26 cellular contexts compared by ENCODE assay signal in genomic region chr9:133982971-133983720, GRCh38. TPM values are rescaled to one million over a fixed set of nuclear protein-coding genes. Genes with fewer than 3 reads are reported as not detected.
A peak's percentile ranks its signal among the peaks of the same experiment; 100 is the strongest.
DNase-seq lines count a peak whose midpoint lies in the region; ATAC-seq and TF ChIP-seq lines count a peak whose summit lies in the region.
"Had no signal": no experiment of that assay in that cellular context is flagged by ENCODE, and none has a peak within 500 bp of the region (broad histone marks: within the 10 kb centered on the region; RNA-seq: fewer than 3 reads in every experiment).

No MANE protein-coding gene starts in this region.

- TF ChIP-seq CTCF in WTC11 (IDR thresholded peaks at IDR 0.05): no peak
- no peak for TF ChIP-seq CTCF in progenitor cell of endocrine pancreas (IDR thresholded peaks at IDR 0.05; ENCODE audit: unreplicated experiment)

- CTCF ChIA-PET in WTC11 (lab: Charles Lee): no interaction called here
- CTCF ChIA-PET in CD4-positive, alpha-beta memory T cell (lab: Charles Lee; ENCODE audit: partially characterized antibody): no interaction called here

- H3K36me3 ChIP-seq in HUES6 (ENCODE audit: control insufficient read depth, insufficient read depth, low read length): no peaks in the 10 kb centered on the region
- H3K36me3 ChIP-seq in CD4-positive, alpha-beta memory T cell (ENCODE audit: insufficient read depth, low read length): no peaks in the 10 kb centered on the region
- H3K36me3 ChIP-seq: brain microvascular endothelial cell, esophagus squamous epithelium, MG63, ovary, tibial nerve had no signal

- H3K4me1 ChIP-seq in HUES6 (ENCODE audit: control insufficient read depth, insufficient read depth, low read length): peaks cover 44% of the 10 kb centered on the region
- H3K4me1 ChIP-seq in CD4-positive, alpha-beta memory T cell (ENCODE audit: insufficient read depth, low read length): no peaks in the 10 kb centered on the region

- intact Hi-C loops in CD4-positive, alpha-beta memory T cell (cut with micrococcal nuclease): no loop called here

- no peak overlapping the region for H3K4me3 ChIP-seq in HUES6 (ENCODE audit: low read depth, low read length)
- no peak overlapping the region for H3K4me3 ChIP-seq in CD4-positive, alpha-beta memory T cell (ENCODE audit: low read length in 2 of 2)
- H3K4me3 ChIP-seq: esophagus squamous epithelium, K562, MG63, ovary, tibial nerve had no signal

- H3K4me3 Mint-ChIP-seq in WTC11: no peak overlapping the region
- no peak overlapping the region for H3K4me3 Mint-ChIP-seq in memory B cell
- no peak overlapping the region for H3K4me3 Mint-ChIP-seq in progenitor cell of endocrine pancreas (ENCODE audit: low read depth)
- H3K4me3 Mint-ChIP-seq in CD4-positive, alpha-beta memory T cell: no peak overlapping the region
- H3K4me3 Mint-ChIP-seq: activated CD8-positive, alpha-beta T cell treated with anti-CD3 and anti-CD28 coated beads, Interleukin-2, amount 10 ng/mL, durations not matched to agents 7 days and 5 days; CD8-positive, alpha-beta T cell had no signal

- POLR2A ChIA-PET in WTC11 (lab: Charles Lee): interaction anchor here (0.7 kb wide), 1 partner anchor 162 kb away, joined by 5 read pairs; no protein-coding TSS in a partner anchor
- POLR2A ChIA-PET in CD4-positive, alpha-beta memory T cell (lab: Charles Lee; ENCODE audit: partially characterized antibody): no interaction called here

- ATAC-seq in WTC11 (no peak), memory B cell (ENCODE audit: low read depth) (no peak), HG02610 (IDR thresholded peaks at IDR 0.05; ENCODE audit: unreplicated experiment) (no peak)
- ATAC-seq: activated CD8-positive, alpha-beta T cell treated with anti-CD3 and anti-CD28 coated beads, Interleukin-2, amount 10 ng/mL, durations not matched to agents 7 days and 5 days; CD8-positive, alpha-beta T cell; K562; sciatic nerve had no signal

- H3K9me3 Mint-ChIP-seq in WTC11 (no peaks in the 10 kb centered on the region), memory B cell (no peaks in the 10 kb centered on the region), progenitor cell of endocrine pancreas (ENCODE audit: low read depth) (no peaks in the 10 kb centered on the region)
- peaks cover 0 to 1% (median 0%) of the 10 kb centered on the region in 8 donors for H3K9me3 Mint-ChIP-seq in CD4-positive, alpha-beta memory T cell
- H3K9me3 Mint-ChIP-seq: CD8-positive, alpha-beta T cell had no signal

- H3K27me3 Mint-ChIP-seq in WTC11 (ENCODE audit: low read depth) (no peaks in the 10 kb centered on the region), memory B cell (no peaks in the 10 kb centered on the region), progenitor cell of endocrine pancreas (no peaks in the 10 kb centered on the region)
- H3K27me3 Mint-ChIP-seq in CD4-positive, alpha-beta memory T cell: peaks cover 0 to 2% of the 10 kb centered on the region in 2 donors

- DNase-seq in WTC11 (ENCODE audit: low spot score): peak; percentile 9
- DNase-seq in memory B cell (ENCODE audit: low spot score in 2 of 2): no peak
- DNase-seq in progenitor cell of endocrine pancreas (ENCODE audit: low spot score, unreplicated experiment): no peak
- no peak for DNase-seq in CD4-positive, alpha-beta memory T cell
- DNase-seq in activated naive CD4-positive, alpha-beta T cell treated with anti-CD3 and anti-CD28 coated beads, Interleukin-2, amount 50 U/mL, for 16 hours: no peak
- DNase-seq in AG20443 (ENCODE audit: low spot score): no peak
- DNase-seq: activated CD4-positive, alpha-beta T cell treated with anti-CD3 and anti-CD28 coated beads for 1 hour; activated CD8-positive, alpha-beta T cell treated with anti-CD3 and anti-CD28 coated beads, Interleukin-2, amount 10 ng/mL, durations not matched to agents 7 days and 5 days; activated gamma-delta T cell; activated T-cell treated with anti-CD3 and anti-CD28 coated beads, Interleukin-2, amount 50 U/mL, for 1 hour; brain microvascular endothelial cell; CD8-positive, alpha-beta T cell; effector memory CD4-positive, alpha-beta T cell; esophagus squamous epithelium; MG63; NCI-H2029 treated with DMSO at 0.1 percent for 48 hours; NCI-H345; NCI-H748 treated with DMSO at 0.1 percent for 48 hours; stimulated activated CD4-positive, alpha-beta T cell treated with anti-CD3 and anti-CD28 coated beads, Interleukin-15, amount 100 ng/mL, for 24 hours; T-helper 1 cell had no signal

- peak overlapping the region; percentile 85 for H3K27ac Mint-ChIP-seq in WTC11
- peak overlapping the region; percentile 63 for H3K27ac Mint-ChIP-seq in memory B cell
- peak overlapping the region; percentile 69 for H3K27ac Mint-ChIP-seq in progenitor cell of endocrine pancreas
- no peak overlapping the region for H3K27ac Mint-ChIP-seq in CD4-positive, alpha-beta memory T cell
- H3K27ac Mint-ChIP-seq: activated CD8-positive, alpha-beta T cell treated with anti-CD3 and anti-CD28 coated beads, Interleukin-2, amount 10 ng/mL, durations not matched to agents 7 days and 5 days; CD8-positive, alpha-beta T cell had no signal

- peak overlapping the region; percentile 13 for H3K9ac ChIP-seq in HUES6 (ENCODE audit: low read length)

- no peaks in the 10 kb centered on the region for H3K9me3 ChIP-seq in HUES6 (ENCODE audit: control insufficient read depth, insufficient read depth, low read depth, low read length)
- no peaks in the 10 kb centered on the region for H3K9me3 ChIP-seq in CD4-positive, alpha-beta memory T cell (ENCODE audit: control insufficient read depth in 1 of 2, low read length in 2 of 2)
- H3K9me3 ChIP-seq: esophagus squamous epithelium, MG63, ovary, tibial nerve had no signal

- H3K4me1 Mint-ChIP-seq in WTC11: peaks cover 24% of the 10 kb centered on the region
- H3K4me1 Mint-ChIP-seq in memory B cell: peaks cover 50% of the 10 kb centered on the region
- peaks cover 44% of the 10 kb centered on the region for H3K4me1 Mint-ChIP-seq in progenitor cell of endocrine pancreas (ENCODE audit: low read depth)
- H3K4me1 Mint-ChIP-seq in CD4-positive, alpha-beta memory T cell: peaks cover 0 to 4% (median 0%) of the 10 kb centered on the region in 4 donors

- H3K36me3 Mint-ChIP-seq in WTC11 (no peaks in the 10 kb centered on the region), memory B cell (peaks cover 3% of the 10 kb centered on the region), progenitor cell of endocrine pancreas (ENCODE audit: insufficient read depth) (no peaks in the 10 kb centered on the region)
- no peaks in the 10 kb centered on the region for H3K36me3 Mint-ChIP-seq in CD4-positive, alpha-beta memory T cell
- H3K36me3 Mint-ChIP-seq: CD8-positive, alpha-beta T cell had no signal

- no peaks in the 10 kb centered on the region for H3K27me3 ChIP-seq in HUES6 (ENCODE audit: control insufficient read depth, insufficient read depth, low read length)
- H3K27me3 ChIP-seq in CD4-positive, alpha-beta memory T cell (ENCODE audit: insufficient read depth, low read length): no peaks in the 10 kb centered on the region
- H3K27me3 ChIP-seq: brain microvascular endothelial cell, esophagus squamous epithelium, MG63, ovary, tibial nerve had no signal

- no peak overlapping the region for H3K27ac ChIP-seq in HUES6 (ENCODE audit: low read depth, low read length)
- no peak overlapping the region for H3K27ac ChIP-seq in CD4-positive, alpha-beta memory T cell (ENCODE audit: low read depth, low read length)
- H3K27ac ChIP-seq: brain microvascular endothelial cell, esophagus squamous epithelium, ovary, tibial nerve had no signal

TF ChIP-seq in WTC11, 78 proteins besides CTCF, POLR2A, EP300 and RAD21:
- TF ChIP-seq SP1 (CRISPR knock-in tag; conservative IDR thresholded peaks at IDR 0.05) (no peak), ZNF263 (CRISPR knock-in tag; IDR thresholded peaks at IDR 0.05; ENCODE audit: low read depth) (no peak), IRF2 (CRISPR knock-in tag; IDR thresholded peaks at IDR 0.05; ENCODE audit: borderline replicate concordance, low read depth) (no peak), MXD4 (CRISPR knock-in tag; IDR thresholded peaks at IDR 0.05; ENCODE audit: borderline replicate concordance) (no peak), ZNF121 (CRISPR knock-in tag; IDR thresholded peaks at IDR 0.05) (no peak), PRDM15 (CRISPR knock-in tag; IDR thresholded peaks at IDR 0.05) (no peak), ELF4 (CRISPR knock-in tag; IDR thresholded peaks at IDR 0.05; ENCODE audit: low read depth) (no peak)

RNA-seq across cellular contexts. Expression of gene VAV2, which starts 9.0 kb away (rescaled TPM):
- total RNA-seq in WTC11 (2021) (31.1 to 39.7 TPM (median 34.9 TPM) in 3 replicates), progenitor cell of endocrine pancreas (80.6 and 82.8 TPM in 2 replicates)
- 1 to 10 TPM; 1.1 to 3.0 TPM for total RNA-seq in CD4-positive, alpha-beta memory T cell
- polyA plus RNA-seq in CD4-positive, alpha-beta memory T cell: under 1 TPM; 0.26 to 0.94 TPM

RNA-seq across cellular contexts. Expression of gene BRD3OS, which starts 42.1 kb away (rescaled TPM):
- total RNA-seq in WTC11 (2021) (16.2 to 16.9 TPM (median 16.6 TPM) in 3 replicates), progenitor cell of endocrine pancreas (21.8 and 28.0 TPM in 2 replicates)
- 10 to 100 TPM; 18.3 to 21.5 TPM for total RNA-seq in CD4-positive, alpha-beta memory T cell
- polyA plus RNA-seq in CD4-positive, alpha-beta memory T cell: 10 to 100 TPM; 18.4 to 33.1 TPM

Comparison
In these comparisons a context has a peak if more than half of its experiments do, and no peak if none do; other contexts are left out.
1. H3K27ac Mint-ChIP-seq: peak in WTC11 (single experiment), memory B cell (single experiment) and progenitor cell of endocrine pancreas (single experiment); none in CD4-positive, alpha-beta memory T cell (0 of 7).